ENCODE assay signal across 8 cellular contexts in the genomic region with DNA sequence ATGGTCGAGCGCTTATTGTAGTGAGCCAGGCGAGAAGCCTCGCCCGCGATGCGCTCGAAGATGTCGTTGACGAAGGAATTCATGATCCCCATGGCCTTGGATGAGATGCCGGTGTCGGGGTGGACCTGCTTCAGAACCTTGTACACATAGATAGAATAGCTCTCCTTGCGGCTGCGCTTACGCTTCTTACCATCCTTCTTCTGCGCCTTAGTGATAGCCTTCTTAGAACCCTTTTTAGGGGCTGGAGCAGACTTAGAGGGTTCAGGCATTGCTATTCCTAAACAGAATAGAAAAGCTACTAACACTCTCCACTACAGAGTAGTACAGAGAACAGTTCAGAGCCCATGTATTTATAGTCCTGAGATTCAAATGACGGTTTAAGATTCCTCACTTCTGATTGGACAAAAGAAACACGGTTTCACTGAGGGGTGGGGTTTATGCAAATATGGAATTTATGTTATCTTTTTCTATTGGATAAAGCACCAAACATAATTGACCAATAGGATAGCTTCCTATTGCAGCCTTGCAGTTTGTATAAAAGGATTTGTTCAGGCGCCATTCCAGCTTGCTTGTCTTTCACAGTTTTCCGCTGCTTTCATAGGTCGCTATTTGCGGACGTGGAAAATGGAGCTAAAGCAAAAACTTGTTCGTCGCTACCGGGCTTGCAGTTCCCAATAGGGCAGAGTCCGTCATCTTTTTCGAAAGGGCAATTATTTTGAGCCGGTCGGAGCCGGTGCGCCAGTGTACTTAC. TPM values are rescaled to one million over a fixed set of nuclear protein-coding genes. Genes with fewer than 3 reads are reported as not detected.
A peak's percentile ranks its signal among the peaks of the same experiment; 100 is the strongest.
DNase-seq lines count a peak whose midpoint lies in the region; ATAC-seq and TF ChIP-seq lines count a peak whose summit lies in the region.

No MANE protein-coding gene starts in this region.

- H3K27me3 Mint-ChIP-seq in activated T-cell treated with anti-CD3 and anti-CD28 coated beads, Interleukin-2, amount 50 U/mL, for 4 hours (ENCODE audit: low read depth), result no peaks in the 10 kb centered on the region
- H3K27me3 Mint-ChIP-seq in naive thymus-derived CD4-positive, alpha-beta T cell, result peaks cover 0 to 3% (median 0%) of the 10 kb centered on the region in 5 donors

- TF ChIP-seq CTCF in esophagus muscularis mucosa (IDR thresholded peaks at IDR 0.05), result peak in 1 of 3 experiments; percentile 3
- TF ChIP-seq CTCF in upper lobe of right lung (IDR thresholded peaks at IDR 0.05), result no peak

- ATAC-seq in HG03045 (IDR thresholded peaks at IDR 0.05; ENCODE audit: unreplicated experiment) (peak; percentile 62), upper lobe of right lung (peak; percentile 89)
- peak; percentile 87 to 90 for ATAC-seq in activated T-cell treated with anti-CD3 and anti-CD28 coated beads, Interleukin-2, amount 50 U/mL, for 4 hours
- peak; percentile 89 for ATAC-seq in naive thymus-derived CD4-positive, alpha-beta T cell

- CTCF ChIA-PET in naive thymus-derived CD4-positive, alpha-beta T cell (lab: Charles Lee), result interaction anchor here (0.7 to 5.9 kb wide), 13 partner anchors 9 to 179 kb away, joined by 3 to 69 read pairs (median 5); a partner anchor contains a TSS

- POLR2A ChIA-PET in naive thymus-derived CD4-positive, alpha-beta T cell (lab: Charles Lee), result interaction anchor here (0.7 to 42.5 kb wide), 63 partner anchors 10 to 1849 kb away, joined by 3 to 2497 read pairs (median 7); a partner anchor contains a TSS

- H3K36me3 Mint-ChIP-seq in activated T-cell treated with anti-CD3 and anti-CD28 coated beads, Interleukin-2, amount 50 U/mL, for 4 hours (ENCODE audit: insufficient read depth), result no peaks in the 10 kb centered on the region
- no peaks in the 10 kb centered on the region for H3K36me3 Mint-ChIP-seq in naive thymus-derived CD4-positive, alpha-beta T cell

- 0% methylated on average over 27 of the region's 32 CpGs for WGBS in esophagus muscularis mucosa

- no peaks in the 10 kb centered on the region for H3K36me3 ChIP-seq in esophagus muscularis mucosa
- no peaks in the 10 kb centered on the region for H3K36me3 ChIP-seq in naive thymus-derived CD4-positive, alpha-beta T cell (ENCODE audit: control insufficient read depth in 2 of 3, insufficient read depth in 3 of 3, low read length in 3 of 3)
- no peaks in the 10 kb centered on the region for H3K36me3 ChIP-seq in upper lobe of right lung

- H3K4me3 Mint-ChIP-seq in activated T-cell treated with anti-CD3 and anti-CD28 coated beads, Interleukin-2, amount 50 U/mL, for 4 hours, result peak overlapping the region; percentile 87
- peak overlapping the region; percentile 87 to 98 (median 94) for H3K4me3 Mint-ChIP-seq in naive thymus-derived CD4-positive, alpha-beta T cell

- peak overlapping the region; percentile 88 to 97 (median 94) for H3K27ac ChIP-seq in esophagus muscularis mucosa (replicated peaks in 1 of 4)
- peak overlapping the region; percentile 90 for H3K27ac ChIP-seq in naive thymus-derived CD4-positive, alpha-beta T cell (ENCODE audit: low read depth, low read length)
- H3K27ac ChIP-seq in upper lobe of right lung, result peak overlapping the region; percentile 90

- intact Hi-C loops in esophagus muscularis mucosa (cut with DNase I) (loop anchor here (10.0 kb wide), 1 partner anchor 141 kb away; a partner anchor contains a TSS), upper lobe of right lung (cut with DNase I) (no loop called here)
- intact Hi-C loops in naive thymus-derived CD4-positive, alpha-beta T cell (cut with micrococcal nuclease), result loop anchor here (1.0 to 5.0 kb wide), 11 partner anchors 10 to 1850 kb away; a partner anchor contains a TSS

- peaks cover 25% of the 10 kb centered on the region for H3K4me1 Mint-ChIP-seq in activated T-cell treated with anti-CD3 and anti-CD28 coated beads, Interleukin-2, amount 50 U/mL, for 4 hours (ENCODE audit: low read depth)
- peaks cover 8 to 46% (median 20%) of the 10 kb centered on the region in 7 donors for H3K4me1 Mint-ChIP-seq in naive thymus-derived CD4-positive, alpha-beta T cell

- DNase-seq in activated gamma-delta T cell treated with Interleukin-2 at 50 U/mL for 16 hours (peak; percentile 53), activated gamma-delta T cell (lab: John Stamatoyannopoulos, UW) (no peak), NCI-H774 (lab: John Stamatoyannopoulos, UW) (peak; percentile 95), esophagus muscularis mucosa (ENCODE audit: extremely low spot score) (peak; percentile 95), upper lobe of right lung (peak; percentile 74)
- DNase-seq in activated T-cell treated with anti-CD3 and anti-CD28 coated beads, Interleukin-2, amount 50 U/mL, for 4 hours, result peak; percentile 36
- peak; percentile 56 to 97 (median 92) for DNase-seq in naive thymus-derived CD4-positive, alpha-beta T cell

- H3K27me3 ChIP-seq in esophagus muscularis mucosa (no peaks in the 10 kb centered on the region), upper lobe of right lung (no peaks in the 10 kb centered on the region)
- H3K27me3 ChIP-seq in naive thymus-derived CD4-positive, alpha-beta T cell (ENCODE audit: control insufficient read depth in 2 of 2, insufficient read depth in 2 of 2, low read length in 2 of 2), result no peaks in the 10 kb centered on the region

- peak overlapping the region; percentile 80 to 98 (median 96) for H3K27ac Mint-ChIP-seq in naive thymus-derived CD4-positive, alpha-beta T cell

- no peak for TF ChIP-seq EP300 in esophagus muscularis mucosa (IDR thresholded peaks at IDR 0.05)

- no peaks in the 10 kb centered on the region for H3K9me3 ChIP-seq in esophagus muscularis mucosa
- H3K9me3 ChIP-seq in naive thymus-derived CD4-positive, alpha-beta T cell (ENCODE audit: control insufficient read depth in 2 of 3, low read length in 3 of 3), result no peaks in the 10 kb centered on the region
- no peaks in the 10 kb centered on the region for H3K9me3 ChIP-seq in upper lobe of right lung

- TF ChIP-seq POLR2A in esophagus muscularis mucosa (IDR thresholded peaks at IDR 0.05; ENCODE audit: low read depth), result peak; percentile 86

- peaks cover 11 to 26% (median 20%) of the 10 kb centered on the region in 4 donors for H3K4me1 ChIP-seq in esophagus muscularis mucosa
- peaks cover 7 to 19% of the 10 kb centered on the region in 2 donors for H3K4me1 ChIP-seq in naive thymus-derived CD4-positive, alpha-beta T cell (ENCODE audit: control insufficient read depth in 2 of 2, insufficient read depth in 2 of 2, low read length in 2 of 2)
- peaks cover 9% of the 10 kb centered on the region for H3K4me1 ChIP-seq in upper lobe of right lung

- H3K4me3 ChIP-seq in esophagus muscularis mucosa, result peak overlapping the region; percentile 53 to 64 (median 58)
- H3K4me3 ChIP-seq in naive thymus-derived CD4-positive, alpha-beta T cell (ENCODE audit: low read length), result peak overlapping the region; percentile 91
- peak overlapping the region; percentile 57 for H3K4me3 ChIP-seq in upper lobe of right lung

- H3K9me3 Mint-ChIP-seq in activated T-cell treated with anti-CD3 and anti-CD28 coated beads, Interleukin-2, amount 50 U/mL, for 4 hours, result no peaks in the 10 kb centered on the region
- H3K9me3 Mint-ChIP-seq in naive thymus-derived CD4-positive, alpha-beta T cell, result peaks cover 0 to 8% (median 0%) of the 10 kb centered on the region in 11 donors

RNA-seq across cellular contexts. Expression of a gene that starts 43.7 kb away (rescaled TPM):
- under 1 TPM in 1 of 3 donors, not detected in 2; 0.28 TPM for total RNA-seq in activated T-cell treated with anti-CD3 and anti-CD28 coated beads, Interleukin-2, amount 50 U/mL, for 4 hours
- 1 to 10 TPM; 3.0 to 9.9 (median 6.5) TPM for total RNA-seq in esophagus muscularis mucosa
- 1 to 10 TPM; 1.5 to 4.6 (median 2.5) TPM for total RNA-seq in naive thymus-derived CD4-positive, alpha-beta T cell
- polyA plus RNA-seq in naive thymus-derived CD4-positive, alpha-beta T cell, result under 1 TPM; 0.65 to 0.85 TPM
- total RNA-seq in upper lobe of right lung, result 9.2 TPM
